In genomic region chr6:40584741-40585140, GRCh38 we compare ENCODE assay signal across 28 cellular contexts. TPM values are rescaled to one million over a fixed set of nuclear protein-coding genes. Genes with fewer than 3 reads are reported as not detected.
DNase-seq lines count a peak whose midpoint lies in the region; ATAC-seq and TF ChIP-seq lines count a peak whose summit lies in the region.
"Had no signal": no experiment of that assay in that cellular context is flagged by ENCODE, and none has a peak within 500 bp of the region (broad histone marks: within the 10 kb centered on the region; RNA-seq: fewer than 3 reads in every experiment).

No MANE protein-coding gene starts in this region.

- H3K4me1 Mint-ChIP-seq in activated T-cell treated with anti-CD3 and anti-CD28 coated beads, Interleukin-2, amount 50 U/mL, for 4 hours (ENCODE audit: low read depth) = peaks cover 24% of the 10 kb centered on the region
- H3K4me1 Mint-ChIP-seq in immature natural killer cell = peaks cover 0 to 47% of the 10 kb centered on the region in 2 donors

- no peaks in the 10 kb centered on the region for H3K36me3 Mint-ChIP-seq in activated T-cell treated with anti-CD3 and anti-CD28 coated beads, Interleukin-2, amount 50 U/mL, for 4 hours (ENCODE audit: insufficient read depth)
- no peaks in the 10 kb centered on the region for H3K36me3 Mint-ChIP-seq in immature natural killer cell
- H3K36me3 Mint-ChIP-seq: activated naive CD4-positive, alpha-beta T cell treated with anti-CD3 and anti-CD28 coated beads, Interleukin-2, amount 50 U/mL, for 72 hours had no signal

- peaks cover 37% of the 10 kb centered on the region for H3K27me3 Mint-ChIP-seq in activated T-cell treated with anti-CD3 and anti-CD28 coated beads, Interleukin-2, amount 50 U/mL, for 4 hours (ENCODE audit: low read depth)
- peaks cover 7 to 17% (median 9%) of the 10 kb centered on the region in 3 donors for H3K27me3 Mint-ChIP-seq in immature natural killer cell (ENCODE audit: low read depth in 3 of 3)

- no peak for TF ChIP-seq CTCF in VCaP (conservative IDR thresholded peaks at IDR 0.05)

- H3K27ac ChIP-seq in VCaP = peak overlapping the region; percentile 61
- H3K27ac ChIP-seq: ascending aorta, KMS-11, pancreas, right atrium auricular region, tibial nerve had no signal

- peak overlapping the region; percentile 22 for H3K4me3 Mint-ChIP-seq in activated T-cell treated with anti-CD3 and anti-CD28 coated beads, Interleukin-2, amount 50 U/mL, for 4 hours
- H3K4me3 Mint-ChIP-seq in immature natural killer cell = peak overlapping the region; percentile 84 to 95 (median 90)
- H3K4me3 Mint-ChIP-seq: activated B cell treated with CpG ODN at 0.5 μM for 24 hours had no signal

- DNase-seq in activated T-cell treated with anti-CD3 and anti-CD28 coated beads, Interleukin-2, amount 50 U/mL, for 4 hours = no peak
- no peak for DNase-seq in activated T-cell treated with anti-CD3 and anti-CD28 coated beads, Interleukin-2, amount 50 U/mL, for 1 hour
- DNase-seq in immature natural killer cell = no peak
- DNase-seq in retina = peak; percentile 19
- DNase-seq in activated CD8-positive, alpha-beta memory T cell treated with anti-CD3 and anti-CD28 coated beads, Interleukin-2, amount 50 U/mL, for 48 hours = no peak
- DNase-seq in AML-193 (lab: John Stamatoyannopoulos, UW) = no peak
- DNase-seq: activated B cell treated with CpG ODN at 0.5 μM for 24 hours; activated CD4-positive, alpha-beta T cell treated with anti-CD3 and anti-CD28 coated beads, Interleukin-2, amount 50 U/mL, for 4 hours; Caco-2; mesenchymal stem cell; NCI-H146; NCI-H524 treated with DMSO at 0.1 percent for 48 hours; pancreas; PC-3; stimulated activated CD4-positive, alpha-beta T cell treated with anti-CD3 and anti-CD28 coated beads, Interleukin-1b, Interleukin-23, amount 100 ng/mL, for 48 hours; T1000 had no signal

- H3K9me3 Mint-ChIP-seq in activated T-cell treated with anti-CD3 and anti-CD28 coated beads, Interleukin-2, amount 50 U/mL, for 4 hours = no peaks in the 10 kb centered on the region
- H3K9me3 Mint-ChIP-seq in immature natural killer cell = no peaks in the 10 kb centered on the region
- H3K9me3 Mint-ChIP-seq: activated B cell treated with CpG ODN at 0.5 μM for 24 hours; activated naive CD4-positive, alpha-beta T cell treated with anti-CD3 and anti-CD28 coated beads, Interleukin-2, amount 50 U/mL, for 72 hours had no signal

- peak overlapping the region in 5 of 6 donors; percentile 5 to 78 (median 64) for H3K27ac Mint-ChIP-seq in immature natural killer cell
- H3K27ac Mint-ChIP-seq: activated B cell treated with CpG ODN at 0.5 μM for 24 hours; activated naive CD4-positive, alpha-beta T cell treated with anti-CD3 and anti-CD28 coated beads, Interleukin-2, amount 50 U/mL, for 72 hours had no signal

- ATAC-seq in activated T-cell treated with anti-CD3 and anti-CD28 coated beads, Interleukin-2, amount 50 U/mL, for 4 hours = no peak
- ATAC-seq in HG03175 (IDR thresholded peaks at IDR 0.05; ENCODE audit: unreplicated experiment) = no peak
- ATAC-seq: activated naive CD4-positive, alpha-beta T cell treated with anti-CD3 and anti-CD28 coated beads, Interleukin-2, amount 50 U/mL, for 72 hours; HCT116; pancreas; PC-3; Right ventricle myocardium inferior had no signal

RNA-seq across cellular contexts. Expression of gene LRFN2, which starts 2.4 kb away (rescaled TPM):
- not detected for total RNA-seq in activated T-cell treated with anti-CD3 and anti-CD28 coated beads, Interleukin-2, amount 50 U/mL, for 4 hours
- polyA plus RNA-seq in immature natural killer cell = 1 to 10 TPM in 1 of 3 donors, under 1 TPM in 2; 0.67 to 1.8 (median 0.87) TPM
- total RNA-seq: activated B cell treated with CpG ODN at 0.5 μM for 24 hours; activated naive CD4-positive, alpha-beta T cell treated with anti-CD3 and anti-CD28 coated beads, Interleukin-2, amount 50 U/mL, for 72 hours; ascending aorta; Caco-2; cardiac septum; myocyte; PC-3; right atrium auricular region; Right ventricle myocardium inferior; tibial nerve had no signal
- polyA plus RNA-seq: BJ had no signal
